In genomic region chr12:80576641-80577418, GRCh38 we compare ENCODE assay signal across 22 cellular contexts.
DNase-seq lines count a peak whose midpoint lies in the region; ATAC-seq, FAIRE-seq and TF ChIP-seq lines count a peak whose summit lies in the region.
"Had no signal": no experiment of that assay in that cellular context is flagged by ENCODE, and none has a peak within 500 bp of the region (broad histone marks: within the 10 kb centered on the region; RNA-seq: fewer than 3 reads in every experiment).

No MANE protein-coding gene starts in this region.

- no peaks in the 10 kb centered on the region for H3K36me3 Mint-ChIP-seq in astrocyte (ENCODE audit: low read depth, unreplicated experiment)
- no peaks in the 10 kb centered on the region for H3K36me3 Mint-ChIP-seq in effector memory CD8-positive, alpha-beta T cell (ENCODE audit: insufficient read depth)
- H3K36me3 Mint-ChIP-seq: CD14-positive monocyte; CD4-positive, alpha-beta memory T cell had no signal

- H3K9ac ChIP-seq in SK-N-SH = no peak overlapping the region
- no peak overlapping the region for H3K9ac ChIP-seq in astrocyte (ENCODE audit: low read length)
- H3K9ac ChIP-seq: BLaER1 had no signal

- in situ Hi-C loops in GM13976 (cut with MboI; ENCODE audit: low sequenced_read_pairs, unreplicated experiment) = no loop called here

- TF ChIP-seq RAD21 in SK-N-SH (IDR thresholded peaks at IDR 0.05; ENCODE audit: low read length) = no peak

- H4K20me1 ChIP-seq in SK-N-SH (ENCODE audit: insufficient read depth) (no peaks in the 10 kb centered on the region), astrocyte (ENCODE audit: insufficient read depth, low read length) (no peaks in the 10 kb centered on the region)
- H4K20me1 ChIP-seq: BLaER1 had no signal

- peaks cover 15% of the 10 kb centered on the region for H3K4me1 Mint-ChIP-seq in astrocyte (ENCODE audit: low read depth, unreplicated experiment)
- H3K4me1 Mint-ChIP-seq in effector memory CD8-positive, alpha-beta T cell (ENCODE audit: low read depth in 2 of 2) = no peaks in the 10 kb centered on the region
- H3K4me1 Mint-ChIP-seq: CD14-positive monocyte; CD4-positive, alpha-beta memory T cell; GM23338 had no signal

- no peak overlapping the region for H2AFZ ChIP-seq in SK-N-SH (ENCODE audit: low read depth)
- H2AFZ ChIP-seq in astrocyte (ENCODE audit: low read depth, low read length) = no peak overlapping the region
- H2AFZ ChIP-seq: GM23338 had no signal

- H3K4me3 ChIP-seq in SK-N-SH (ENCODE audit: low read depth in 2 of 2, low read length in 1 of 2) (no peak overlapping the region), astrocyte (ENCODE audit: insufficient read depth, low read depth, low read length) (no peak overlapping the region)
- H3K4me3 ChIP-seq: A549, BLaER1, GM23338 had no signal

- no peak for TF ChIP-seq EP300 in SK-N-SH (IDR thresholded peaks at IDR 0.05; ENCODE audit: borderline replicate concordance in 1 of 2, low read depth in 1 of 2, low read length in 1 of 2)

- no peaks in the 10 kb centered on the region for H3K27me3 Mint-ChIP-seq in astrocyte (ENCODE audit: low read depth, unreplicated experiment)
- no peaks in the 10 kb centered on the region for H3K27me3 Mint-ChIP-seq in effector memory CD8-positive, alpha-beta T cell
- H3K27me3 Mint-ChIP-seq: CD4-positive, alpha-beta memory T cell had no signal

- TF ChIP-seq CTCF in SK-N-SH (IDR thresholded peaks at IDR 0.05) (no peak), astrocyte (IDR thresholded peaks at IDR 0.05; ENCODE audit: insufficient read depth, low read depth, low read length) (no peak), GM13976 (IDR thresholded peaks at IDR 0.05; ENCODE audit: borderline replicate concordance, control extremely low read depth, extremely low read depth, insufficient read depth, missing control alignments) (no peak)

- no peaks in the 10 kb centered on the region for H3K9me3 Mint-ChIP-seq in astrocyte (ENCODE audit: unreplicated experiment)
- peaks cover 6 to 14% of the 10 kb centered on the region in 2 donors for H3K9me3 Mint-ChIP-seq in effector memory CD8-positive, alpha-beta T cell
- H3K9me3 Mint-ChIP-seq: GM23338 had no signal

- H3K27ac ChIP-seq in SK-N-SH (ENCODE audit: low read depth in 2 of 2, low read length in 1 of 2) = no peak overlapping the region
- H3K27ac ChIP-seq in astrocyte (ENCODE audit: low read depth, low read length) = peak overlapping the region; percentile 49
- H3K27ac ChIP-seq: 22Rv1, A549, BLaER1, HL-60 had no signal

- no peak overlapping the region for H3K27ac Mint-ChIP-seq in astrocyte (ENCODE audit: unreplicated experiment)
- no peak overlapping the region for H3K27ac Mint-ChIP-seq in effector memory CD8-positive, alpha-beta T cell
- H3K27ac Mint-ChIP-seq: CD14-positive monocyte; CD4-positive, alpha-beta memory T cell; GM23338 had no signal

- no peak overlapping the region for H3K4me3 Mint-ChIP-seq in astrocyte (ENCODE audit: unreplicated experiment)
- no peak overlapping the region for H3K4me3 Mint-ChIP-seq in effector memory CD8-positive, alpha-beta T cell
- H3K4me3 Mint-ChIP-seq: CD14-positive monocyte; CD4-positive, alpha-beta memory T cell; GM23338 had no signal

- H3K9me3 ChIP-seq in SK-N-SH (peaks cover 2% of the 10 kb centered on the region; the same call in 1 of the 2 replicates), astrocyte (ENCODE audit: insufficient read depth, low read depth, low read length) (peaks cover 3% of the 10 kb centered on the region)
- H3K9me3 ChIP-seq: A549, BLaER1 had no signal

- H3K4me2 ChIP-seq in SK-N-SH (no peak overlapping the region), astrocyte (ENCODE audit: low read length) (no peak overlapping the region)
- H3K4me2 ChIP-seq: A549, BLaER1, GM23338 had no signal

- no peak for ATAC-seq in SK-N-SH treated with all-trans-retinoic acid at 6 μM for 48 hours
- ATAC-seq in effector memory CD8-positive, alpha-beta T cell (replicated peaks) = no peak
- ATAC-seq: A549, GM23338 had no signal

- no peaks in the 10 kb centered on the region for H3K36me3 ChIP-seq in SK-N-SH (replicated peaks in 1 of 2; ENCODE audit: control insufficient read depth in 1 of 2, insufficient read depth in 2 of 2, low read length in 1 of 2)
- no peaks in the 10 kb centered on the region for H3K36me3 ChIP-seq in astrocyte (ENCODE audit: insufficient read depth, low read length)
- H3K36me3 ChIP-seq: BLaER1 had no signal

- peaks cover 0 to 23% of the 10 kb centered on the region in 2 experiments; a peak in 3 of 4 replicates for H3K4me1 ChIP-seq in SK-N-SH (ENCODE audit: control insufficient read depth in 1 of 2, insufficient read depth in 2 of 2, low read depth in 1 of 2, low read length in 1 of 2)
- H3K4me1 ChIP-seq in astrocyte (ENCODE audit: insufficient read depth, low read length) = peaks cover 22% of the 10 kb centered on the region
- H3K4me1 ChIP-seq: A549, BLaER1 had no signal

- H3K27me3 ChIP-seq in SK-N-SH (ENCODE audit: insufficient read depth) = no peaks in the 10 kb centered on the region
- no peaks in the 10 kb centered on the region for H3K27me3 ChIP-seq in astrocyte (ENCODE audit: insufficient read depth, low read length)
- H3K27me3 ChIP-seq: BLaER1 had no signal

- no peaks in the 10 kb centered on the region for H3K79me2 ChIP-seq in SK-N-SH (ENCODE audit: insufficient read depth)
- no peaks in the 10 kb centered on the region for H3K79me2 ChIP-seq in astrocyte (ENCODE audit: insufficient read depth, low read length)

- FAIRE-seq in astrocyte (lab: Jason Lieb, UNC) = no peak
- FAIRE-seq: A549, G401.6, GM12891, GM18507, H54 had no signal

- POLR2A ChIA-PET in SK-N-SH (lab: Yijun Ruan, JAX) = no interaction called here

- CTCF ChIA-PET in SK-N-SH (lab: Yijun Ruan, JAX) = no interaction called here

- peaks cover 19% of the 10 kb centered on the region for H3F3A ChIP-seq in SK-N-SH (replicated peaks; ENCODE audit: insufficient read depth)

- no peak for DNase-seq in SK-N-SH
- DNase-seq in astrocyte (ENCODE audit: low read depth) = peak; percentile 70
- peak; percentile 56 for DNase-seq in iris pigment epithelial cell (ENCODE audit: low read depth)
- DNase-seq in GM13976 (ENCODE audit: low spot score) = no peak
- no peak for DNase-seq in AML-193 (lab: John Stamatoyannopoulos, UW)
- no peak for DNase-seq in effector memory CD8-positive, alpha-beta T cell
- no peak for DNase-seq in DMS114 treated with DMSO at 0.1 percent for 48 hours (lab: John Stamatoyannopoulos, UW; ENCODE audit: unreplicated experiment)
- DNase-seq: CD4-positive, alpha-beta memory T cell; DMS79 treated with DMSO at 0.1 percent for 48 hours; EL; HCEC 1CT had no signal

- no peaks in the 10 kb centered on the region for H3K9me2 ChIP-seq in SK-N-SH

- whole genome bisulfite sequencing in SK-N-SH (ENCODE audit: low lambda C conversion rate) = 82% methylated on average over 3 of the region's 3 CpGs

TF ChIP-seq in SK-N-SH, 30 proteins besides CTCF, POLR2A, EP300 and RAD21:
- no peak for TF ChIP-seq MAX (IDR thresholded peaks at IDR 0.05; ENCODE audit: low read depth)
- peak; percentile 11; the same call in 1 of the 2 replicates for TF ChIP-seq PBX3 (IDR thresholded peaks at IDR 0.05)
- no peak for TF ChIP-seq SMC3 (IDR thresholded peaks at IDR 0.05; ENCODE audit: low read depth, low read length)
- TF ChIP-seq TAF1 (IDR thresholded peaks at IDR 0.05; ENCODE audit: borderline replicate concordance, low read depth, low read length) = no peak
- TF ChIP-seq TEAD4 (IDR thresholded peaks at IDR 0.05; ENCODE audit: borderline replicate concordance, insufficient read depth) = no peak
- TF ChIP-seq CHD2 (IDR thresholded peaks at IDR 0.05; ENCODE audit: low read length, partially characterized antibody) = no peak
- TF ChIP-seq POLR2AphosphoS5 (IDR thresholded peaks at IDR 0.05; ENCODE audit: low read depth, low read length) = no peak
- no peak for TF ChIP-seq FOSL2 (IDR thresholded peaks at IDR 0.05; ENCODE audit: borderline replicate concordance, low read depth)
TF ChIP-seq in SK-N-SH: peak in this region for 1.

TF ChIP-seq in SK-N-SH treated with all-trans-retinoic acid at 6 μM for 48 hours, 23 proteins besides CTCF, POLR2A, EP300 and RAD21 (continues in another document):
- TF ChIP-seq BACH2 (CRISPR knock-in tag; IDR thresholded peaks at IDR 0.05; ENCODE audit: borderline replicate concordance) (no peak), TOX (CRISPR knock-in tag; IDR thresholded peaks at IDR 0.05; ENCODE audit: borderline replicate concordance) (no peak), CSDC2 (CRISPR knock-in tag; IDR thresholded peaks at IDR 0.05) (no peak), CREB5 (CRISPR knock-in tag; IDR thresholded peaks at IDR 0.05; ENCODE audit: low read depth) (no peak), POU6F1 (CRISPR knock-in tag; IDR thresholded peaks at IDR 0.05; ENCODE audit: borderline replicate concordance, low read depth) (no peak), SNAI2 (CRISPR knock-in tag; IDR thresholded peaks at IDR 0.05) (no peak), GLIS3 (CRISPR knock-in tag; IDR thresholded peaks at IDR 0.05) (no peak), ZNF70 (CRISPR knock-in tag; IDR thresholded peaks at IDR 0.05) (no peak), PPARA (CRISPR knock-in tag; IDR thresholded peaks at IDR 0.05; ENCODE audit: borderline replicate concordance) (no peak), RARB (CRISPR knock-in tag; IDR thresholded peaks at IDR 0.05) (no peak), OSR1 (CRISPR knock-in tag; IDR thresholded peaks at IDR 0.05) (no peak)

Comparison
In these comparisons a context has a peak if more than half of its experiments do, and no peak if none do; other contexts are left out.
1. DNase-seq: peak in astrocyte (single experiment) and iris pigment epithelial cell (single experiment); none in SK-N-SH (single experiment), GM13976 (single experiment), AML-193 (0 of 2), effector memory CD8-positive, alpha-beta T cell (0 of 3) and DMS114 treated with DMSO at 0.1 percent for 48 hours (single experiment).